Comparison of ENCODE assay signal across 8 cellular contexts in the genomic region with DNA sequence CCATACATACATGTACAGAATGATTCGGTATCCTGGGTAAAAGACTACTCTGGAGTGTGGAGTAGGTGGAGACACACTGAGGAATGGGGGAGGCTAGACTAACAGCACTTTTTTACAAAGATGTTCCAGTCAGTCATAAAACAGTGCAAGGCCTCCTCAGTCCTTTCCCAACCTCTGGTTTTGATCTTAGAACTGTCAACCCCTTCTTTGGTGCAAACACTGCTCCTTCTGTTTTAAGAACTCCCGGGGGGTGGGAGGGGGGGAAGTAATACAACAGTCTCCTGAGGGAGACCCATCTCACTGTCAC. TPM values are rescaled to one million over a fixed set of nuclear protein-coding genes. Genes with fewer than 3 reads are reported as not detected.
DNase-seq lines count a peak whose midpoint lies in the region; ATAC-seq, FAIRE-seq and TF ChIP-seq lines count a peak whose summit lies in the region.

No MANE protein-coding gene starts in this region.

- POLR2A ChIA-PET in RWPE1 (lab: Yijun Ruan, JAX; ENCODE audit: low non-redundant PET): no interaction called here

- H3K36me3 Mint-ChIP-seq in Calu3 (ENCODE audit: insufficient read depth, unreplicated experiment): peaks cover 16% of the 10 kb centered on the region

- no peaks in the 10 kb centered on the region for H3K9me3 Mint-ChIP-seq in Calu3 (ENCODE audit: low read depth, unreplicated experiment)

- H3K9me3 ChIP-seq in ovary: no peaks in the 10 kb centered on the region

- BruUV-seq in Calu3 (replicated peaks; lab: Mats Ljungman, UMichigan): no TSS peak

- no peak for TF ChIP-seq POLR2A in ovary (IDR thresholded peaks at IDR 0.05)

- TF ChIP-seq EP300 in ovary (IDR thresholded peaks at IDR 0.05): no peak

- TF ChIP-seq CTCF in Calu3 (IDR thresholded peaks at IDR 0.05; ENCODE audit: unreplicated experiment): no peak
- TF ChIP-seq CTCF in RWPE1 (conservative IDR thresholded peaks at IDR 0.05; ENCODE audit: low read depth): no peak
- TF ChIP-seq CTCF in epithelial cell of proximal tubule (conservative IDR thresholded peaks at IDR 0.05; ENCODE audit: low read depth, low read length): no peak
- TF ChIP-seq CTCF in ovary (IDR thresholded peaks at IDR 0.05): no peak

- CTCF ChIA-PET in Calu3 (lab: Charles Lee): interaction anchor here (0.8 kb wide), 1 partner anchor 21 kb away, joined by 4 read pairs; no protein-coding TSS in a partner anchor
- CTCF ChIA-PET in RWPE1 (lab: Yijun Ruan, JAX): interaction anchor here (0.6 to 1.9 kb wide), 2 partner anchors 56 to 69 kb away, joined by 5 to 9 read pairs; no protein-coding TSS in a partner anchor

- H3K27me3 Mint-ChIP-seq in Calu3 (ENCODE audit: unreplicated experiment): peaks cover 20% of the 10 kb centered on the region

- H3K4me3 ChIP-seq in epithelial cell of proximal tubule (ENCODE audit: low read depth, low read length): peak overlapping the region; percentile 74
- H3K4me3 ChIP-seq in ovary: peak overlapping the region; percentile 60

- peaks cover 11% of the 10 kb centered on the region for H3K4me1 ChIP-seq in ovary (ENCODE audit: insufficient read depth)

- no peaks in the 10 kb centered on the region for H3K36me3 ChIP-seq in ovary

- H3K27ac ChIP-seq in RWPE1: peak overlapping the region; percentile 77
- H3K27ac ChIP-seq in ovary: peak overlapping the region; percentile 79 to 92

- DNase-seq in Calu3: no peak
- no peak for DNase-seq in RWPE1 (ENCODE audit: low spot score)
- no peak for DNase-seq in epithelial cell of proximal tubule (ENCODE audit: low read depth)
- no peak for DNase-seq in ovary
- DNase-seq in urothelium cell line (ENCODE audit: low spot score): no peak
- DNase-seq in NCI-H1105 (lab: John Stamatoyannopoulos, UW): no peak
- DNase-seq in T1000 (lab: John Stamatoyannopoulos, UW): no peak

- no peaks in the 10 kb centered on the region for H3K27me3 ChIP-seq in ovary

- 3 to 12% (median 10%) methylated on average over 2 of the region's 2 CpGs for WGBS in ovary, 3 donors

- no peak for ATAC-seq in HG03378 (IDR thresholded peaks at IDR 0.05; ENCODE audit: unreplicated experiment)

- H3K4me3 Mint-ChIP-seq in Calu3 (ENCODE audit: low read depth, unreplicated experiment): peak overlapping the region; percentile 92

- H3K4me1 Mint-ChIP-seq in Calu3 (ENCODE audit: low read depth, unreplicated experiment): peaks cover 10% of the 10 kb centered on the region

- intact Hi-C loops in Calu3 (cut with micrococcal nuclease; ENCODE audit: unreplicated experiment): no loop called here
- intact Hi-C loops in ovary (cut with DNase I): no loop called here

- H3K27ac Mint-ChIP-seq in Calu3 (ENCODE audit: unreplicated experiment): no peak overlapping the region

- FAIRE-seq in urothelium cell line (lab: Jason Lieb, UNC): no peak

RNA-seq across cellular contexts. Expression of a gene that starts 7.5 kb away (rescaled TPM):
- total RNA-seq in Calu3 (2022): 0.05 and 0.27 TPM in 2 replicates
- total RNA-seq in epithelial cell of proximal tubule: 0.72 and 1.7 TPM in 2 replicates
- 10 to 100 TPM in 6 of 7 donors, 1 to 10 TPM in 1; 4.6 to 35.1 (median 20.1) TPM for total RNA-seq in ovary
- polyA plus RNA-seq in ovary: 10 to 100 TPM in 1 of 2 donors, 1 to 10 TPM in 1; 4.0 to 26.0 TPM

RNA-seq across cellular contexts. Expression of a gene that starts 16.9 kb away (rescaled TPM):
- total RNA-seq in Calu3 (2022) (36.2 and 39.9 TPM in 2 replicates), epithelial cell of proximal tubule (17.5 and 28.8 TPM in 2 replicates), ovary (10 to 100 TPM; 29.7 to 72.1 (median 51.8) TPM)
- polyA plus RNA-seq in ovary: 10 to 100 TPM; 14.5 to 33.4 TPM
